In the genomic region with DNA sequence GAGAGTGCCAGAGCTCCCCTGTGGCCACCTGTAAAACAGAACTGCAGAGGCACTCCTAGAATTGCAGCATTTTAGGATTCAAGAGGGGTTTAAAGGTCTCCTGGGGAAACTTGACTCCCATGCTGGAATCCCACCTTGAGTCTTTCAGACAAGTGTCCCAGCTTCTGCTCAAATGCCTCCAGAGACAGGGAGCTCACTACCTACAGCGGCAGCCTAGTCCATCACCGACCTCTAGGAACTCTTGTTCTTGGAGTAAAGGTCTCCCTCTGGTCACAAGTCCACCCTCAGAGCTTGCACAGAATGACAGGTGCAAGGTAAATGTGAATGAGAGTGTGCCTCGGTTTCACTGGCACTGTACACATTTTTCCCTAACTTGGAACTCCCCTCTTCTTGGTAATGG, we compare ENCODE assay signal across 14 cellular contexts.
DNase-seq lines count a peak whose midpoint lies in the region; ATAC-seq and TF ChIP-seq lines count a peak whose summit lies in the region.
"Had no signal": no experiment of that assay in that cellular context is flagged by ENCODE, and none has a peak within 500 bp of the region (broad histone marks: within the 10 kb centered on the region; RNA-seq: fewer than 3 reads in every experiment).

No MANE protein-coding gene starts in this region.

- no peak overlapping the region for H3K4me3 Mint-ChIP-seq in T-helper 1 cell treated with Interleukin-12 subunit alpha and Interleukin-12 subunit beta and Interleukin-4 antibody, amounts not matched to agents 30 μg/mL and 1 μg/mL, for 36 hours
- H3K4me3 Mint-ChIP-seq in IgD-negative memory B cell (no peak overlapping the region), brain (no peak overlapping the region), nephron (peak overlapping the region in 1 of 3 experiments; percentile 28)
- no peak overlapping the region for H3K4me3 Mint-ChIP-seq in stimulated activated memory B cell treated with anti-CD40 and anti-IgM and Interleukin-4, amounts not matched to agents 10 μg/mL and 1 μg/mL and 100 μg/mL, for 72 hours
- H3K4me3 Mint-ChIP-seq: naive B cell had no signal

- no peak for ATAC-seq in HG02763 (IDR thresholded peaks at IDR 0.05; ENCODE audit: unreplicated experiment)
- ATAC-seq in stimulated activated memory B cell treated with anti-CD40 and anti-IgM and Interleukin-4, amounts not matched to agents 10 μg/mL and 1 μg/mL and 100 μg/mL, for 72 hours: no peak

- H3K4me1 Mint-ChIP-seq in T-helper 1 cell treated with Interleukin-12 subunit alpha and Interleukin-12 subunit beta and Interleukin-4 antibody, amounts not matched to agents 30 μg/mL and 1 μg/mL, for 36 hours (ENCODE audit: low read depth): peaks cover 47% of the 10 kb centered on the region
- H3K4me1 Mint-ChIP-seq in IgD-negative memory B cell (peaks cover 0 to 11% (median 10%) of the 10 kb centered on the region in 3 donors), brain (peaks cover 49% of the 10 kb centered on the region), nephron (peaks cover 47% of the 10 kb centered on the region)
- H3K4me1 Mint-ChIP-seq in stimulated activated memory B cell treated with anti-CD40 and anti-IgM and Interleukin-4, amounts not matched to agents 10 μg/mL and 1 μg/mL and 100 μg/mL, for 72 hours: peaks cover 17% of the 10 kb centered on the region

- H3K9me3 Mint-ChIP-seq in T-helper 1 cell treated with Interleukin-12 subunit alpha and Interleukin-12 subunit beta and Interleukin-4 antibody, amounts not matched to agents 30 μg/mL and 1 μg/mL, for 36 hours: no peaks in the 10 kb centered on the region
- H3K9me3 Mint-ChIP-seq in IgD-negative memory B cell: no peaks in the 10 kb centered on the region
- H3K9me3 Mint-ChIP-seq in brain: peaks cover 0 to 8% (median 6%) of the 10 kb centered on the region in 5 experiments
- H3K9me3 Mint-ChIP-seq in nephron: peaks cover 9% of the 10 kb centered on the region
- H3K9me3 Mint-ChIP-seq in stimulated activated memory B cell treated with anti-CD40 and anti-IgM and Interleukin-4, amounts not matched to agents 10 μg/mL and 1 μg/mL and 100 μg/mL, for 72 hours: no peaks in the 10 kb centered on the region

- H3K27me3 Mint-ChIP-seq in T-helper 1 cell treated with Interleukin-12 subunit alpha and Interleukin-12 subunit beta and Interleukin-4 antibody, amounts not matched to agents 30 μg/mL and 1 μg/mL, for 36 hours (ENCODE audit: low read depth): no peaks in the 10 kb centered on the region
- H3K27me3 Mint-ChIP-seq in IgD-negative memory B cell (no peaks in the 10 kb centered on the region), brain (no peaks in the 10 kb centered on the region), nephron (ENCODE audit: low read depth) (peaks cover 7% of the 10 kb centered on the region)
- no peaks in the 10 kb centered on the region for H3K27me3 Mint-ChIP-seq in stimulated activated memory B cell treated with anti-CD40 and anti-IgM and Interleukin-4, amounts not matched to agents 10 μg/mL and 1 μg/mL and 100 μg/mL, for 72 hours
- H3K27me3 Mint-ChIP-seq: naive B cell had no signal

- H3K36me3 Mint-ChIP-seq in T-helper 1 cell treated with Interleukin-12 subunit alpha and Interleukin-12 subunit beta and Interleukin-4 antibody, amounts not matched to agents 30 μg/mL and 1 μg/mL, for 36 hours (ENCODE audit: low read depth): peaks cover 60% of the 10 kb centered on the region
- H3K36me3 Mint-ChIP-seq in IgD-negative memory B cell (peaks cover 1% of the 10 kb centered on the region), brain (peaks cover 32% of the 10 kb centered on the region), nephron (ENCODE audit: low read depth) (peaks cover 9% of the 10 kb centered on the region)
- peaks cover 70% of the 10 kb centered on the region for H3K36me3 Mint-ChIP-seq in stimulated activated memory B cell treated with anti-CD40 and anti-IgM and Interleukin-4, amounts not matched to agents 10 μg/mL and 1 μg/mL and 100 μg/mL, for 72 hours

- DNase-seq in T-helper 1 cell: no peak
- DNase-seq in stimulated activated CD4-positive, alpha-beta T cell treated with anti-CD3 and anti-CD28 coated beads, Interleukin-4, amount 100 ng/mL, for 4 hours: no peak
- DNase-seq: left ventricle myocardium superior, naive B cell, NCI-H1417, SHP77 treated with DMSO at 0.1 percent for 48 hours, T1000, testis had no signal

- H3K27ac Mint-ChIP-seq in T-helper 1 cell treated with Interleukin-12 subunit alpha and Interleukin-12 subunit beta and Interleukin-4 antibody, amounts not matched to agents 30 μg/mL and 1 μg/mL, for 36 hours: peak overlapping the region; percentile 78
- H3K27ac Mint-ChIP-seq in IgD-negative memory B cell (peak overlapping the region in 2 of 3 donors; percentile 31 to 43), brain (peak overlapping the region in 3 of 5 experiments; percentile 27 to 95 (median 71)), nephron (peak overlapping the region; percentile 56 to 63 (median 59))
- H3K27ac Mint-ChIP-seq in stimulated activated memory B cell treated with anti-CD40 and anti-IgM and Interleukin-4, amounts not matched to agents 10 μg/mL and 1 μg/mL and 100 μg/mL, for 72 hours: no peak overlapping the region

- TF ChIP-seq CTCF in brain (conservative IDR thresholded peaks at IDR 0.05) (no peak), nephron (IDR thresholded peaks at IDR 0.05; ENCODE audit: unreplicated experiment in 3 of 3) (no peak)
